ENCODE assay signal across 13 cellular contexts in genomic region chrX:154419688-154420401, GRCh38. TPM values are rescaled to one million over a fixed set of nuclear protein-coding genes. Genes with fewer than 3 reads are reported as not detected.
DNase-seq lines count a peak whose midpoint lies in the region; ATAC-seq lines count a peak whose summit lies in the region.
"Had no signal": no experiment of that assay in that cellular context is flagged by ENCODE, and none has a peak within 500 bp of the region (broad histone marks: within the 10 kb centered on the region; RNA-seq: fewer than 3 reads in every experiment).

No MANE protein-coding gene starts in this region.

- intact Hi-C loops in Right ventricle myocardium inferior (cut with DNase I), result no loop called here
- intact Hi-C loops in cardiac septum (cut with DNase I), result no loop called here
- intact Hi-C loops in left ventricle myocardium superior (cut with micrococcal nuclease), result no loop called here

- DNase-seq in Right ventricle myocardium inferior (ENCODE audit: missing footprints) (no peak), cardiac septum (ENCODE audit: low spot score) (no peak), left ventricle myocardium superior (peak; percentile 65), NCI-H82 treated with DMSO at 0.1 percent for 48 hours (lab: John Stamatoyannopoulos, UW; ENCODE audit: unreplicated experiment) (no peak)
- DNase-seq: activated CD4-positive, alpha-beta T cell treated with anti-CD3 and anti-CD28 coated beads for 1 hour; CD8-positive, alpha-beta T cell; effector CD8-positive, alpha-beta T cell; MG63; NCI-H510A treated with DMSO at 0.1 percent for 48 hours; nucleus accumbens; T-helper 17 cell had no signal

- ATAC-seq in Right ventricle myocardium inferior, result peak; percentile 94
- peak; percentile 96 for ATAC-seq in left ventricle myocardium superior
- ATAC-seq in GM21381 (IDR thresholded peaks at IDR 0.05; ENCODE audit: unreplicated experiment), result no peak
- no peak for ATAC-seq in HG03097 (IDR thresholded peaks at IDR 0.05; ENCODE audit: low FRiP score, unreplicated experiment)
- ATAC-seq: CD8-positive, alpha-beta T cell; T-helper 17 cell had no signal

RNA-seq across cellular contexts. Expression of gene TAFAZZIN, which starts 8.5 kb away (rescaled TPM):
- total RNA-seq in Right ventricle myocardium inferior (36.1 TPM), cardiac septum (41.6 TPM), left ventricle myocardium superior (38.0 TPM)

RNA-seq across cellular contexts. Expression of gene ATP6AP1, which starts 8.6 kb away (rescaled TPM):
- 83.0 TPM for total RNA-seq in Right ventricle myocardium inferior
- 86.1 TPM for total RNA-seq in cardiac septum
- 81.0 TPM for total RNA-seq in left ventricle myocardium superior

RNA-seq across cellular contexts. Expression of gene DNASE1L1, which starts 10.8 kb away (rescaled TPM):
- total RNA-seq in Right ventricle myocardium inferior, result 52.3 TPM
- 32.9 TPM for total RNA-seq in cardiac septum
- 58.7 TPM for total RNA-seq in left ventricle myocardium superior

RNA-seq across cellular contexts. Expression of gene GDI1, which starts 17.1 kb away (rescaled TPM):
- 85.2 TPM for total RNA-seq in Right ventricle myocardium inferior
- 114 TPM for total RNA-seq in cardiac septum
- 86.2 TPM for total RNA-seq in left ventricle myocardium superior

RNA-seq across cellular contexts. Expression of gene RPL10, which starts 21.7 kb away (rescaled TPM):
- total RNA-seq in Right ventricle myocardium inferior (2,181 TPM), cardiac septum (1,520 TPM), left ventricle myocardium superior (1,898 TPM)

Comparison
In these comparisons a context has a peak if more than half of its experiments do, and no peak if none do; other contexts are left out.
1. ATAC-seq: peak in Right ventricle myocardium inferior (single experiment) and left ventricle myocardium superior (single experiment); none in GM21381 (single experiment) and HG03097 (single experiment).